In the genomic region with DNA sequence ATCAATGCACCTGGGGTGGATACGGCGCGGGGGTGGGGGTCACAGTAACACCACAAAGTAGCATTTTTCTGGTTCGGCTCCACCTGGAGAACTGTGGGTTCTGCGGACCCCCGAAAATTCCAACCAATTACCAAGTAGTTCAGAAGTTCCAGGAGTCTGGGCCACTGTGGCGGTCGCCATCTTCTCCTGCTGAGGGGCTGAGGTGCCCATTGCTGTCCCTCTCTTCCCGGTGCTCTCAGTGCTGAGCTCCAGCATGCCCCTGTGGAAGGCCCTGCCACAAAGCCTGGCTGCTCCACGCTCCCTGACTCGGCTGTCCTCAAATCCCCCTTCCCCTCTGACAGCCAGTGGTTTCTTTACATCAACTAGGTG, we compare ENCODE assay signal across 11 cellular contexts.
DNase-seq lines count a peak whose midpoint lies in the region; ATAC-seq, FAIRE-seq and TF ChIP-seq lines count a peak whose summit lies in the region.
"Had no signal": no experiment of that assay in that cellular context is flagged by ENCODE, and none has a peak within 500 bp of the region (broad histone marks: within the 10 kb centered on the region; RNA-seq: fewer than 3 reads in every experiment).

No MANE protein-coding gene starts in this region.

- in situ Hi-C loops in IMR-90 (cut with MboI; ENCODE audit: low sequenced_read_pairs) = loop anchor here (5.0 kb wide), 2 partner anchors 295 to 360 kb away; partner anchors contain the start of gene ANTXR1

- peak overlapping the region; percentile 99; the same call in 1 of the 2 replicates for H3K4ac ChIP-seq in IMR-90 (ENCODE audit: low read depth, low read length)

- no peak for DNase-seq in CD14-positive monocyte (ENCODE audit: low spot score)
- no peak for DNase-seq in IMR-90
- no peak for DNase-seq in coronary artery (ENCODE audit: low spot score)
- no peak for DNase-seq in neural progenitor cell (ENCODE audit: low spot score)
- no peak for DNase-seq in frontal cortex (ENCODE audit: low spot score in 2 of 2)
- DNase-seq in stimulated activated CD4-positive, alpha-beta T cell treated with anti-CD3 and anti-CD28 coated beads, Interleukin-1b, Interleukin-23, amount 100 ng/mL, for 48 hours = no peak
- DNase-seq in NCI-H2196 treated with DMSO at 0.1 percent for 48 hours (lab: John Stamatoyannopoulos, UW; ENCODE audit: unreplicated experiment) = no peak
- DNase-seq in amniotic stem cell (lab: John Stamatoyannopoulos, UW) = no peak
- DNase-seq: cortex of kidney had no signal

- peak overlapping the region; percentile 99; the same call in 2 of the 3 replicates for H2BK15ac ChIP-seq in IMR-90 (ENCODE audit: low read depth, low read length)

- H3K79me1 ChIP-seq in IMR-90 (ENCODE audit: low read depth in 1 of 2, low read length in 2 of 2) = peaks cover 0 to 17% of the 10 kb centered on the region in 2 experiments; a peak in 2 of 4 replicates

- no peak for FAIRE-seq in frontal cortex (lab: Jason Lieb, UNC)
- FAIRE-seq: G401.6, islet of Langerhans had no signal

- H2AK9ac ChIP-seq in IMR-90 (replicated peaks; ENCODE audit: low read depth, low read length, poor library complexity) = no peak overlapping the region

- H3K4me3 ChIP-seq in IMR-90 (ENCODE audit: insufficient read depth, low read depth, low read length) = no peak overlapping the region
- peak overlapping the region; percentile 77 for H3K4me3 ChIP-seq in coronary artery
- peak overlapping the region; percentile 54 for H3K4me3 ChIP-seq in neural progenitor cell

- TF ChIP-seq POLR2A in IMR-90 (IDR thresholded peaks at IDR 0.05; ENCODE audit: low read depth, low read length) = no peak

- intact Hi-C loops in CD14-positive monocyte (cut with micrococcal nuclease) = loop anchor here (1.0 to 2.0 kb wide), 2 partner anchors 281 kb away; no protein-coding TSS in a partner anchor
- intact Hi-C loops in IMR-90 (cut with micrococcal nuclease) = loop anchor here (1.0 to 5.0 kb wide), 9 partner anchors 65 to 364 kb away; partner anchors contain the start of gene ANTXR1

- H3K36me3 ChIP-seq in IMR-90 (ENCODE audit: control insufficient read depth, insufficient read depth, low read length) (no peaks in the 10 kb centered on the region), neural progenitor cell (no peaks in the 10 kb centered on the region)

- H3K4me3 Mint-ChIP-seq in CD14-positive monocyte (peak overlapping the region; percentile 82 to 92), neural progenitor cell (peak overlapping the region; percentile 83)

- CTCF ChIA-PET in IMR-90 (lab: Yijun Ruan, JAX) = interaction anchor here (1.1 to 1.5 kb wide), 2 partner anchors 13 to 88 kb away, joined by 3 to 5 read pairs; no protein-coding TSS in a partner anchor

- peak overlapping the region; percentile 15; the same call in 1 of the 2 replicates for H2BK20ac ChIP-seq in IMR-90 (ENCODE audit: low read depth, low read length)

- H2BK5ac ChIP-seq in IMR-90 (ENCODE audit: low read depth, low read length, poor library complexity, severe bottlenecking) = no peak overlapping the region

- no peak overlapping the region for H3K14ac ChIP-seq in IMR-90 (replicated peaks; ENCODE audit: low read depth, low read length)

- H3K9ac ChIP-seq in IMR-90 (ENCODE audit: low read depth, low read length) (no peak overlapping the region; the same call in 1 of the 2 replicates), neural progenitor cell (no peak overlapping the region)

- H3K36me3 Mint-ChIP-seq in CD14-positive monocyte (peaks cover 3 to 5% of the 10 kb centered on the region in 2 donors), neural progenitor cell (no peaks in the 10 kb centered on the region)

- peak overlapping the region; percentile 37; the same call in 1 of the 2 replicates for H4K5ac ChIP-seq in IMR-90 (ENCODE audit: low read depth, low read length)

- no peaks in the 10 kb centered on the region for H3K27me3 ChIP-seq in IMR-90 (ENCODE audit: control insufficient read depth, insufficient read depth, low read length)
- H3K27me3 ChIP-seq in neural progenitor cell = peaks cover 39% of the 10 kb centered on the region

- H3K27me3 Mint-ChIP-seq in CD14-positive monocyte (ENCODE audit: low read depth in 3 of 3) (peaks cover 18 to 31% (median 25%) of the 10 kb centered on the region in 3 donors), neural progenitor cell (ENCODE audit: insufficient read depth, low read depth) (peaks cover 16% of the 10 kb centered on the region)

- peak overlapping the region; percentile 99; the same call in 1 of the 2 replicates for H4K91ac ChIP-seq in IMR-90 (ENCODE audit: insufficient read depth, low read depth, low read length)

- H3F3A ChIP-seq in neural progenitor cell (ENCODE audit: low read depth) = peaks cover 5% of the 10 kb centered on the region

- POLR2A ChIA-PET in IMR-90 (lab: Charles Lee; ENCODE audit: unreplicated experiment) = no interaction called here

- peak overlapping the region; percentile 22; the same call in 1 of the 2 replicates for H3K18ac ChIP-seq in IMR-90 (ENCODE audit: low read depth, low read length)

- WGBS in IMR-90 (ENCODE audit: extremely low coverage in 2 of 2, insufficient read length in 1 of 2), 2 experiments = 43% methylated on average over 7 of the region's 11 CpGs; no CpG with 5 or more reads in 1 of the 2 experiments

- no peak overlapping the region for H3K56ac ChIP-seq in IMR-90 (ENCODE audit: extremely low read depth, insufficient read depth, low read length)

- no peak overlapping the region for H3K23ac ChIP-seq in IMR-90 (ENCODE audit: low read depth, low read length)

- H4K20me1 ChIP-seq in IMR-90 (ENCODE audit: insufficient read depth, low read length) (no peaks in the 10 kb centered on the region), neural progenitor cell (ENCODE audit: low read depth) (no peaks in the 10 kb centered on the region)

- no peak for ATAC-seq in IMR-90 (ENCODE audit: low read depth)

- H3K27ac ChIP-seq in IMR-90 (ENCODE audit: insufficient read depth, low read length) (no peak overlapping the region), coronary artery (peak overlapping the region; percentile 72 to 96), neural progenitor cell (no peak overlapping the region)

- H3K9me3 Mint-ChIP-seq in CD14-positive monocyte = peaks cover 3 to 12% (median 8%) of the 10 kb centered on the region in 7 donors
- no peaks in the 10 kb centered on the region for H3K9me3 Mint-ChIP-seq in neural progenitor cell

- TF ChIP-seq CTCF in CD14-positive monocyte (IDR thresholded peaks at IDR 0.05) = no peak
- no peak for TF ChIP-seq CTCF in IMR-90 (conservative IDR thresholded peaks at IDR 0.05; ENCODE audit: low read depth, low read length)
- TF ChIP-seq CTCF in coronary artery (IDR thresholded peaks at IDR 0.05) = no peak
- TF ChIP-seq CTCF in neural progenitor cell (IDR thresholded peaks at IDR 0.05) = no peak

- H2BK120ac ChIP-seq in IMR-90 (ENCODE audit: low read depth, low read length) = peak overlapping the region; percentile 98; the same call in 1 of the 2 replicates

- H3K4me2 ChIP-seq in IMR-90 (ENCODE audit: low read depth, low read length) (no peak overlapping the region), neural progenitor cell (peak overlapping the region; percentile 85)

- dilution Hi-C loops in IMR-90 (cut with HindIII; ENCODE audit: low sequenced_read_pairs, unreplicated experiment) = loop anchor here (25.0 kb wide), 1 partner anchor 295 kb away; the partner anchor contains the start of gene ANTXR1

- H3K79me2 ChIP-seq in neural progenitor cell (ENCODE audit: low read depth) = no peaks in the 10 kb centered on the region

- H2AFZ ChIP-seq in IMR-90 (replicated peaks; ENCODE audit: low read length, poor library complexity) (peak overlapping the region; percentile 98), neural progenitor cell (replicated peaks) (no peak overlapping the region)

- H3K9me1 ChIP-seq in IMR-90 (ENCODE audit: insufficient read depth, low read length) = peaks cover 19% of the 10 kb centered on the region

- no peak overlapping the region for H3K27ac Mint-ChIP-seq in CD14-positive monocyte
- H3K27ac Mint-ChIP-seq in neural progenitor cell = peak overlapping the region; percentile 78

- no TSS peak for BruUV-seq in IMR-90 (replicated peaks; lab: Mats Ljungman, UMichigan)

- peaks cover 31% of the 10 kb centered on the region for H3K4me1 ChIP-seq in IMR-90 (ENCODE audit: control insufficient read depth, insufficient read depth, low read length)
- H3K4me1 ChIP-seq in neural progenitor cell = peaks cover 6% of the 10 kb centered on the region

- peak overlapping the region; percentile 51 to 96; a peak in 2 of 4 replicates for H4K8ac ChIP-seq in IMR-90 (ENCODE audit: low read depth in 2 of 2, low read length in 2 of 2)

- TF ChIP-seq RAD21 in IMR-90 (IDR thresholded peaks at IDR 0.05; ENCODE audit: low read length) = no peak

- H3K9me3 ChIP-seq in IMR-90 (ENCODE audit: control insufficient read depth, insufficient read depth, low read length) (peaks cover 5% of the 10 kb centered on the region), neural progenitor cell (ENCODE audit: low read depth) (no peaks in the 10 kb centered on the region)

- H3K4me1 Mint-ChIP-seq in CD14-positive monocyte (peaks cover 25% of the 10 kb centered on the region), neural progenitor cell (peaks cover 9% of the 10 kb centered on the region)

- peak overlapping the region; percentile 99; the same call in 1 of the 2 replicates for H2AK5ac ChIP-seq in IMR-90 (ENCODE audit: low read depth, low read length)

TF ChIP-seq in IMR-90, 13 proteins besides CTCF, POLR2A, EP300 and RAD21 (continues in another document):
- TF ChIP-seq RCOR1 (IDR thresholded peaks at IDR 0.05; ENCODE audit: insufficient replicate concordance, low read length) (no peak), RFX5 (IDR thresholded peaks at IDR 0.05; ENCODE audit: low read depth, low read length) (no peak), BHLHE40 (IDR thresholded peaks at IDR 0.05; ENCODE audit: low read depth, low read length) (no peak), CEBPB (IDR thresholded peaks at IDR 0.05; ENCODE audit: low read depth, low read length) (no peak), NFE2L2 (IDR thresholded peaks at IDR 0.05; ENCODE audit: low read depth, low read length) (no peak), FOS (IDR thresholded peaks at IDR 0.05; ENCODE audit: low read depth, low read length) (no peak), MAFK (IDR thresholded peaks at IDR 0.05; ENCODE audit: low read depth, low read length) (no peak), USF2 (IDR thresholded peaks at IDR 0.05; ENCODE audit: low read depth, low read length) (no peak), MAZ (IDR thresholded peaks at IDR 0.05; ENCODE audit: borderline replicate concordance, low read depth, low read length) (no peak), SMC3 (IDR thresholded peaks at IDR 0.05; ENCODE audit: low read depth, low read length) (no peak)

Comparison
In these comparisons a context has a peak if more than half of its experiments do, and no peak if none do; other contexts are left out.
1. H3K27ac ChIP-seq: peak in coronary artery (2 of 2); none in IMR-90 (single experiment) and neural progenitor cell (single experiment).